1 cellular context compared by ENCODE assay signal in genomic region chr9:98214811-98215210, GRCh38.
TF ChIP-seq lines count a peak whose summit lies in the region.

No MANE protein-coding gene starts in this region.

TF ChIP-seq in IMR-90, 13 proteins besides CTCF, POLR2A, EP300 and RAD21:
- TF ChIP-seq BHLHE40 (IDR thresholded peaks at IDR 0.05; ENCODE audit: low read depth, low read length) (no peak), RCOR1 (IDR thresholded peaks at IDR 0.05; ENCODE audit: insufficient replicate concordance, low read length) (no peak), NFE2L2 (IDR thresholded peaks at IDR 0.05; ENCODE audit: low read depth, low read length) (no peak), ELK1 (IDR thresholded peaks at IDR 0.05; ENCODE audit: borderline replicate concordance, low read depth, low read length) (no peak), MXI1 (IDR thresholded peaks at IDR 0.05; ENCODE audit: borderline replicate concordance, low read depth, low read length) (no peak), MAZ (IDR thresholded peaks at IDR 0.05; ENCODE audit: borderline replicate concordance, low read depth, low read length) (no peak), RFX5 (IDR thresholded peaks at IDR 0.05; ENCODE audit: low read depth, low read length) (no peak), CEBPB (IDR thresholded peaks at IDR 0.05; ENCODE audit: low read depth, low read length) (no peak), FOS (IDR thresholded peaks at IDR 0.05; ENCODE audit: low read depth, low read length) (no peak), MAFK (IDR thresholded peaks at IDR 0.05; ENCODE audit: low read depth, low read length) (no peak), USF2 (IDR thresholded peaks at IDR 0.05; ENCODE audit: low read depth, low read length) (no peak), SMC3 (IDR thresholded peaks at IDR 0.05; ENCODE audit: low read depth, low read length) (no peak), CHD1 (IDR thresholded peaks at IDR 0.05; ENCODE audit: low read depth, low read length) (no peak)
